In genomic region chr12:124354400-124354799, GRCh38 we compare ENCODE assay signal across 24 cellular contexts. TPM values are rescaled to one million over a fixed set of nuclear protein-coding genes. Genes with fewer than 3 reads are reported as not detected.
"Had no signal": no experiment of that assay in that cellular context is flagged by ENCODE, and none has a peak within 500 bp of the region (broad histone marks: within the 10 kb centered on the region; RNA-seq: fewer than 3 reads in every experiment).

No MANE protein-coding gene starts in this region.

- H3K4me3 ChIP-seq: dorsolateral prefrontal cortex, lung, mucosa of descending colon, prostate gland, right atrium auricular region, sigmoid colon, stomach, thyroid gland had no signal

- H3K27ac ChIP-seq: epithelial cell of prostate, foreskin keratinocyte, thyroid gland had no signal

- H3K9me3 Mint-ChIP-seq: mesothelial cell of epicardium; naive B cell; natural killer cell treated with Interleukin-12 subunit alpha and Interleukin-12 subunit beta and Interleukin-15 and Interleukin-18, amount 100 ng/mL, for 72 hours; neural crest cell; stimulated activated memory B cell treated with anti-CD40 and anti-IgM and Interleukin-4, amounts not matched to agents 10 μg/mL and 1 μg/mL and 100 μg/mL, for 72 hours; type B pancreatic cell had no signal

- H3K9me3 ChIP-seq: mucosa of descending colon, prostate gland, right atrium auricular region, sigmoid colon, stomach, thyroid gland had no signal

- H3K27ac Mint-ChIP-seq: natural killer cell treated with Interleukin-12 subunit alpha and Interleukin-12 subunit beta and Interleukin-15 and Interleukin-18, amount 100 ng/mL, for 72 hours; stimulated activated memory B cell treated with anti-CD40 and anti-IgM and Interleukin-4, amounts not matched to agents 10 μg/mL and 1 μg/mL and 100 μg/mL, for 72 hours; type B pancreatic cell had no signal

- H3K27me3 ChIP-seq: dorsolateral prefrontal cortex, foreskin keratinocyte, right atrium auricular region, sigmoid colon, stomach, thyroid gland had no signal

- H3K4me1 ChIP-seq: foreskin keratinocyte had no signal

- DNase-seq: central memory CD4-positive, alpha-beta T cell; dorsolateral prefrontal cortex; effector CD4-positive, alpha-beta T cell; foreskin keratinocyte; mesenchymal stem cell; mucosa of descending colon; naive B cell; sigmoid colon; stimulated activated CD4-positive, alpha-beta T cell treated with anti-CD3 and anti-CD28 coated beads, Interleukin-2, amount 100 ng/mL, for 24 hours; stimulated activated CD4-positive, alpha-beta T cell treated with anti-CD3 and anti-CD28 coated beads, Interleukin-4, amount 100 ng/mL, for 24 hours; stomach; thyroid gland had no signal

- ATAC-seq: esophagus mucosa; foreskin keratinocyte; left lobe of liver; mucosa of descending colon; natural killer cell treated with Interleukin-12 subunit alpha and Interleukin-12 subunit beta and Interleukin-15 and Interleukin-18, amount 100 ng/mL, for 72 hours; stimulated activated memory B cell treated with anti-CD40 and anti-IgM and Interleukin-4, amounts not matched to agents 10 μg/mL and 1 μg/mL and 100 μg/mL, for 72 hours had no signal

- H3K4me1 Mint-ChIP-seq: naive B cell; stimulated activated memory B cell treated with anti-CD40 and anti-IgM and Interleukin-4, amounts not matched to agents 10 μg/mL and 1 μg/mL and 100 μg/mL, for 72 hours had no signal

- H3K4me3 Mint-ChIP-seq: mesothelial cell of epicardium; naive B cell; natural killer cell treated with Interleukin-12 subunit alpha and Interleukin-12 subunit beta and Interleukin-15 and Interleukin-18, amount 100 ng/mL, for 72 hours; neural crest cell; stimulated activated memory B cell treated with anti-CD40 and anti-IgM and Interleukin-4, amounts not matched to agents 10 μg/mL and 1 μg/mL and 100 μg/mL, for 72 hours; type B pancreatic cell had no signal

RNA-seq across cellular contexts. Expression of gene RFLNA, which starts 59.5 kb away (rescaled TPM):
- total RNA-seq: esophagus mucosa; fibroblast of lung; left lobe of liver; natural killer cell treated with Interleukin-12 subunit alpha and Interleukin-12 subunit beta and Interleukin-15 and Interleukin-18, amount 100 ng/mL, for 72 hours had no signal
